16 cellular contexts compared by ENCODE assay signal in the genomic region with DNA sequence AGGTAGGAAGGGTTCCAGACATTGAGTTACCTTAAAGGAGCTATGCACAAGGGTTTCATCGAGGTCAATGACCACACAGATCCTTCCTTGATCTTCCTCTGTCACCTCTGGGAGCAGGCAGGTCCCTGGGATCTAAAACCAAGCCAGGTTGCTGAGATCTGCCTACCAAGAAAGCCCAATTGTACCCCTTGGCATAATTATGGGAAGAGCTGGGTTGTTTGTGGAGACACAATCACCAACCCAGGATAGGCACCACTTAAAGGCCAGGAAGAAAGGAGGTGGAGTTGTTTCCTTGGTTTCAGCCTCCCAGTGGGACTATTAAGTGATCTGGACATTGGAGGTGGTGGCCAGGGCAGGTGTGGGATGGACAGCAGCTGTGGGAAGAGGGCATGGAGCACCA. TPM values are rescaled to one million over a fixed set of nuclear protein-coding genes. Genes with fewer than 3 reads are reported as not detected.
DNase-seq lines count a peak whose midpoint lies in the region; ATAC-seq and TF ChIP-seq lines count a peak whose summit lies in the region.
"Had no signal": no experiment of that assay in that cellular context is flagged by ENCODE, and none has a peak within 500 bp of the region (broad histone marks: within the 10 kb centered on the region; RNA-seq: fewer than 3 reads in every experiment).

No MANE protein-coding gene starts in this region.

- H3K4me3 Mint-ChIP-seq in effector memory CD8-positive, alpha-beta T cell: no peak overlapping the region
- H3K4me3 Mint-ChIP-seq: CD14-positive monocyte; stimulated activated memory B cell treated with anti-CD40 and anti-IgM and Interleukin-4, amounts not matched to agents 10 μg/mL and 1 μg/mL and 100 μg/mL, for 72 hours had no signal

- peak overlapping the region; percentile 79 for H3K27ac ChIP-seq in left ventricle myocardium inferior (replicated peaks)
- peak overlapping the region; percentile 20 to 84 (median 70) for H3K27ac ChIP-seq in upper lobe of left lung
- H3K27ac ChIP-seq in smooth muscle cell (ENCODE audit: low read depth): no peak overlapping the region

- H3K4me3 ChIP-seq in left ventricle myocardium inferior (no peak overlapping the region), upper lobe of left lung (no peak overlapping the region), smooth muscle cell (no peak overlapping the region)
- H3K4me3 ChIP-seq: GM12878 had no signal

- peaks cover 77% of the 10 kb centered on the region for H3K36me3 ChIP-seq in left ventricle myocardium inferior
- peaks cover 62 to 85% (median 73%) of the 10 kb centered on the region in 4 donors for H3K36me3 ChIP-seq in upper lobe of left lung
- peaks cover 12% of the 10 kb centered on the region for H3K36me3 ChIP-seq in smooth muscle cell (ENCODE audit: low read depth)

- H2AFZ ChIP-seq in smooth muscle cell (ENCODE audit: low read depth): no peak overlapping the region

- H4K20me1 ChIP-seq in smooth muscle cell (ENCODE audit: low read depth): peaks cover 100% of the 10 kb centered on the region

- H3K27ac Mint-ChIP-seq in effector memory CD8-positive, alpha-beta T cell: peak overlapping the region; percentile 61 to 75
- H3K27ac Mint-ChIP-seq: stimulated activated memory B cell treated with anti-CD40 and anti-IgM and Interleukin-4, amounts not matched to agents 10 μg/mL and 1 μg/mL and 100 μg/mL, for 72 hours had no signal

- no peak for TF ChIP-seq POLR2A in upper lobe of left lung (IDR thresholded peaks at IDR 0.05)

- peaks cover 73% of the 10 kb centered on the region for H3K36me3 Mint-ChIP-seq in effector memory CD8-positive, alpha-beta T cell (ENCODE audit: insufficient read depth)

- H3K9me3 Mint-ChIP-seq in effector memory CD8-positive, alpha-beta T cell: no peaks in the 10 kb centered on the region
- H3K9me3 Mint-ChIP-seq: CD14-positive monocyte; stimulated activated memory B cell treated with anti-CD40 and anti-IgM and Interleukin-4, amounts not matched to agents 10 μg/mL and 1 μg/mL and 100 μg/mL, for 72 hours had no signal

- intact Hi-C loops in left ventricle myocardium inferior (cut with micrococcal nuclease): no loop called here
- intact Hi-C loops in left cardiac atrium (cut with DNase I): no loop called here

- peaks cover 59% of the 10 kb centered on the region for H3K79me2 ChIP-seq in smooth muscle cell (ENCODE audit: low read depth)

- no peak overlapping the region for H3K9ac ChIP-seq in smooth muscle cell (ENCODE audit: low read depth)

- TF ChIP-seq CTCF in left ventricle myocardium inferior (IDR thresholded peaks at IDR 0.05; ENCODE audit: borderline replicate concordance) (no peak), upper lobe of left lung (IDR thresholded peaks at IDR 0.05) (no peak), smooth muscle cell (IDR thresholded peaks at IDR 0.05; ENCODE audit: borderline replicate concordance, insufficient read depth, poor library complexity, severe bottlenecking) (no peak)

- DNase-seq in left ventricle myocardium inferior (no peak), left cardiac atrium (no peak), upper lobe of left lung (no peak), smooth muscle cell (lab: John Stamatoyannopoulos, UW; ENCODE audit: unreplicated experiment) (no peak)
- no peak for DNase-seq in effector memory CD8-positive, alpha-beta T cell
- DNase-seq: activated gamma-delta T cell; H7; head of caudate nucleus; left ventricle myocardium superior; NCI-H1436 treated with DMSO at 0.1 percent for 48 hours; NCI-H2171; stimulated activated CD4-positive, alpha-beta T cell treated with anti-CD3 and anti-CD28 coated beads, Interleukin-15, amount 100 ng/mL, for 24 hours had no signal

- ATAC-seq in left cardiac atrium (no peak), upper lobe of left lung (ENCODE audit: low FRiP score in 2 of 2) (no peak), GM18517 (IDR thresholded peaks at IDR 0.05; ENCODE audit: unreplicated experiment) (no peak)
- ATAC-seq in effector memory CD8-positive, alpha-beta T cell (replicated peaks): no peak
- ATAC-seq: GM12878; left ventricle myocardium superior; stimulated activated memory B cell treated with anti-CD40 and anti-IgM and Interleukin-4, amounts not matched to agents 10 μg/mL and 1 μg/mL and 100 μg/mL, for 72 hours had no signal

- H3K27me3 ChIP-seq in left ventricle myocardium inferior (ENCODE audit: low read depth) (no peaks in the 10 kb centered on the region), upper lobe of left lung (no peaks in the 10 kb centered on the region), smooth muscle cell (ENCODE audit: low read depth) (no peaks in the 10 kb centered on the region)

- no peak for TF ChIP-seq EP300 in upper lobe of left lung (IDR thresholded peaks at IDR 0.05)

- no peaks in the 10 kb centered on the region for H3K27me3 Mint-ChIP-seq in effector memory CD8-positive, alpha-beta T cell
- H3K27me3 Mint-ChIP-seq: stimulated activated memory B cell treated with anti-CD40 and anti-IgM and Interleukin-4, amounts not matched to agents 10 μg/mL and 1 μg/mL and 100 μg/mL, for 72 hours had no signal

- H3K9me3 ChIP-seq in left ventricle myocardium inferior (replicated peaks): no peaks in the 10 kb centered on the region
- H3K9me3 ChIP-seq in upper lobe of left lung: no peaks in the 10 kb centered on the region
- no peaks in the 10 kb centered on the region for H3K9me3 ChIP-seq in smooth muscle cell (replicated peaks; ENCODE audit: low read depth)

- peaks cover 20 to 27% of the 10 kb centered on the region in 2 donors for H3K4me1 Mint-ChIP-seq in effector memory CD8-positive, alpha-beta T cell (ENCODE audit: low read depth in 2 of 2)

- 89 to 93% methylated on average over 1 of the region's 1 CpG for WGBS in upper lobe of left lung, 2 donors
- WGBS in smooth muscle cell (ENCODE audit: low lambda C conversion rate): 93% methylated on average over 1 of the region's 1 CpG

- no peak overlapping the region for H3K4me2 ChIP-seq in smooth muscle cell

- H3K4me1 ChIP-seq in left ventricle myocardium inferior (peaks cover 96% of the 10 kb centered on the region), upper lobe of left lung (peaks cover 58 to 76% (median 65%) of the 10 kb centered on the region in 4 donors), smooth muscle cell (ENCODE audit: low read depth) (peaks cover 5% of the 10 kb centered on the region)

- peaks cover 6% of the 10 kb centered on the region for H3F3A ChIP-seq in smooth muscle cell (ENCODE audit: low read depth)

RNA-seq across cellular contexts. Expression of a gene that starts 8.4 kb away (rescaled TPM):
- total RNA-seq in left ventricle myocardium inferior (2.1 TPM), left cardiac atrium (1 to 10 TPM; 2.7 to 2.8 TPM), upper lobe of left lung (10 to 100 TPM in 3 of 6 donors, 1 to 10 TPM in 3; 4.9 to 57.6 (median 8.7) TPM), smooth muscle cell (7.0 and 17.1 TPM in 2 replicates)
- polyA plus RNA-seq in smooth muscle cell: 1.2 and 9.1 TPM in 2 replicates

RNA-seq across cellular contexts. Expression of a gene that starts 19.6 kb away (rescaled TPM):
- total RNA-seq in left ventricle myocardium inferior: 82.6 TPM
- total RNA-seq in left cardiac atrium: 10 to 100 TPM; 90.6 to 97.1 TPM
- 100 to 1,000 TPM; 153 to 226 (median 175) TPM for total RNA-seq in upper lobe of left lung
- total RNA-seq in smooth muscle cell: 77.4 and 86.7 TPM in 2 replicates
- 61.7 and 62.0 TPM in 2 replicates for polyA plus RNA-seq in smooth muscle cell

RNA-seq across cellular contexts. Expression of a gene that starts 44.4 kb away (rescaled TPM):
- total RNA-seq in left ventricle myocardium inferior: 53.7 TPM
- total RNA-seq in left cardiac atrium: 10 to 100 TPM; 29.2 to 38.1 TPM
- total RNA-seq in upper lobe of left lung: 10 to 100 TPM in 4 of 6 donors, 1 to 10 TPM in 2; 5.0 to 34.0 (median 22.8) TPM
- total RNA-seq in smooth muscle cell: 14.5 and 16.8 TPM in 2 replicates
- polyA plus RNA-seq in smooth muscle cell: 24.0 and 28.5 TPM in 2 replicates

RNA-seq across cellular contexts. Expression of a gene that starts 54.6 kb away (rescaled TPM):
- total RNA-seq in left ventricle myocardium inferior (0.99 TPM), left cardiac atrium (1 to 10 TPM; 2.9 to 3.3 TPM), upper lobe of left lung (10 to 100 TPM in 2 of 6 donors, 1 to 10 TPM in 4; 4.2 to 18.3 (median 6.4) TPM), smooth muscle cell (6.2 and 8.0 TPM in 2 replicates)
- polyA plus RNA-seq in smooth muscle cell: 9.0 and 9.9 TPM in 2 replicates

RNA-seq across cellular contexts. Expression of a gene that starts 55.1 kb away (rescaled TPM):
- total RNA-seq in left ventricle myocardium inferior (6.8 TPM), left cardiac atrium (10 to 100 TPM in 1 of 2 donors, 1 to 10 TPM in 1; 7.2 to 16.0 TPM), upper lobe of left lung (10 to 100 TPM in 4 of 6 donors, 1 to 10 TPM in 2; 1.3 to 30.2 (median 16.9) TPM), smooth muscle cell (4.1 and 7.7 TPM in 2 replicates)
- polyA plus RNA-seq in smooth muscle cell: 20.3 and 24.9 TPM in 2 replicates
